In genomic region chr13:106173346-106173745, GRCh38 we compare ENCODE assay signal across 17 cellular contexts.
"Had no signal": no experiment of that assay in that cellular context is flagged by ENCODE, and none has a peak within 500 bp of the region (broad histone marks: within the 10 kb centered on the region; RNA-seq: fewer than 3 reads in every experiment).

No MANE protein-coding gene starts in this region.

- DNase-seq: activated B cell treated with CpG ODN at 0.5 μM for 24 hours; activated CD4-positive, alpha-beta T cell treated with anti-CD3 and anti-CD28 coated beads for 48 hours; activated CD8-positive, alpha-beta memory T cell treated with anti-CD3 and anti-CD28 coated beads, Interleukin-2, amount 50 U/mL, for 4 hours; activated CD8-positive, alpha-beta T cell treated with anti-CD3 and anti-CD28 coated beads, Interleukin-2, amount 10 ng/mL, durations not matched to agents 7 days and 5 days; activated gamma-delta T cell; activated T-cell treated with anti-CD3 and anti-CD28 coated beads, Interleukin-2, amount 50 U/mL, for 48 hours; body of pancreas; caudate nucleus; left ventricle myocardium superior; psoas muscle; spleen; stomach had no signal

- H3K27me3 Mint-ChIP-seq: activated B cell treated with CpG ODN at 0.5 μM for 24 hours had no signal

- H3K36me3 Mint-ChIP-seq: activated naive CD4-positive, alpha-beta T cell treated with anti-CD3 and anti-CD28 coated beads, Interleukin-2, amount 50 U/mL, for 72 hours; memory B cell had no signal

- H3K4me3 ChIP-seq: body of pancreas, gastroesophageal sphincter, psoas muscle, spleen, stomach, thoracic aorta had no signal

- H3K27ac Mint-ChIP-seq: activated B cell treated with CpG ODN at 0.5 μM for 24 hours; activated CD8-positive, alpha-beta T cell treated with anti-CD3 and anti-CD28 coated beads, Interleukin-2, amount 10 ng/mL, durations not matched to agents 7 days and 5 days; activated naive CD4-positive, alpha-beta T cell treated with anti-CD3 and anti-CD28 coated beads, Interleukin-2, amount 50 U/mL, for 72 hours; memory B cell had no signal

- H3K9me3 Mint-ChIP-seq: activated B cell treated with CpG ODN at 0.5 μM for 24 hours; activated naive CD4-positive, alpha-beta T cell treated with anti-CD3 and anti-CD28 coated beads, Interleukin-2, amount 50 U/mL, for 72 hours; memory B cell had no signal

- H3K4me3 Mint-ChIP-seq: activated B cell treated with CpG ODN at 0.5 μM for 24 hours; activated CD8-positive, alpha-beta T cell treated with anti-CD3 and anti-CD28 coated beads, Interleukin-2, amount 10 ng/mL, durations not matched to agents 7 days and 5 days; memory B cell had no signal

- H3K27ac ChIP-seq: body of pancreas, gastroesophageal sphincter, psoas muscle, spleen, stomach, thoracic aorta had no signal

- ATAC-seq: activated CD8-positive, alpha-beta T cell treated with anti-CD3 and anti-CD28 coated beads, Interleukin-2, amount 10 ng/mL, durations not matched to agents 7 days and 5 days; activated naive CD4-positive, alpha-beta T cell treated with anti-CD3 and anti-CD28 coated beads, Interleukin-2, amount 50 U/mL, for 72 hours; body of pancreas; gastroesophageal sphincter; left ventricle myocardium superior; psoas muscle; sciatic nerve had no signal

- H3K36me3 ChIP-seq: gastroesophageal sphincter, spleen, stomach, thoracic aorta had no signal

- H3K4me1 Mint-ChIP-seq: activated B cell treated with CpG ODN at 0.5 μM for 24 hours, memory B cell had no signal

- H3K9me3 ChIP-seq: body of pancreas, gastroesophageal sphincter, psoas muscle, spleen, stomach, thoracic aorta had no signal

- H3K4me1 ChIP-seq: body of pancreas, psoas muscle, spleen, stomach had no signal

- H3K27me3 ChIP-seq: body of pancreas, gastroesophageal sphincter, spleen, stomach had no signal
